Comparison of ENCODE assay signal across 11 cellular contexts in the genomic region with DNA sequence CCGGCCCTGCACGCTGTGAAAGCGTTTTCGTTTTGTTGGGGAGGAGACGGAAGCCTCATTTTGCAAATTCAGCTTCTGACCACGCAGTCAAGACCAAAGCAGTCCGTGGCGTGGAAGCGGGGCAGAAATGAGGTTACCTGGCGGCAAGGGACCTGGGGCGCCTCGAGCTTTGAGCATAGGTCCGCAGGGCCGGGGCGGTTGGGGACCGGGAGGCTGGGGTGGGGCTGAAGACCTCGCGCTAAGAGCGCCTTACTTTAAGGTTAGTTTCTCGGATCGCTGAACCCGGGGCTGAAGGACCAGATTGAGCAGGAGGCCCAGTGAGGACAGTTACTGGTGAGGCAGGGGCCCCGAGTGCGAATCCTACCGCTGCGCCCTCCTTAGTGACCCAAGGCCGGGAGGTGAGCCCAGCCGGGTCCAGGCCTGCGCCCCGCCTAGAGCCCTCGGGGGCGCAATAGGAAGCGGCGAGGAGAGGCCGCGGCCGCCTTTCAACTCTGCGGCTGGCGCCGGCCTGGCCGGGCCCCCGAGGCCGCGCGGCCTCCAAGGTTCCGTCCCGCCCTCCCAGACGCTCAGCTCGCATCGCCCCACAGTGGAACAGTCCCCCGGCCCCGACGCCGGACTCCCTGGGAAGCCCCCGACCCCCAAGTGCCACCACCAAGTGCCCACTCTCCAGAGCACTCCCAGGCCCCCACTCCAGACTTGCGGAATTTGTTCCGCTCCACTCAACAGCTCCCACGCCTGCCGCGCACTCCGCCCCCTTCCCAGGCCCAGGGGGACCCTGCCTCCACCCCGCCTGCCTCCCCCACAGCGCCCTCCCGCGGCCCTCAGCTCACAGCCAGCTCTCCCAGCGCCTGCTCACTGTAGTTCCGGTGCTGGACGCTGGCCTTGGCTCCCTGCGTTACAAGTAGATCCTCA. TPM values are rescaled to one million over a fixed set of nuclear protein-coding genes. Genes with fewer than 3 reads are reported as not detected.
DNase-seq lines count a peak whose midpoint lies in the region; ATAC-seq, FAIRE-seq and TF ChIP-seq lines count a peak whose summit lies in the region.
"Had no signal": no experiment of that assay in that cellular context is flagged by ENCODE, and none has a peak within 500 bp of the region (broad histone marks: within the 10 kb centered on the region; RNA-seq: fewer than 3 reads in every experiment).

No MANE protein-coding gene starts in this region.

- H3K27me3 Mint-ChIP-seq in natural killer cell treated with Interleukin-12 subunit alpha and Interleukin-12 subunit beta and Interleukin-15 and Interleukin-18, amount 100 ng/mL, for 72 hours = peaks cover 54 to 70% of the 10 kb centered on the region in 2 donors

- 0 out of 2 replicates have a peak overlapping the region, but pooled peaks have one; percentile 17 for H3K4me3 ChIP-seq in AG04450 (ENCODE audit: low read depth, low read length)
- peak overlapping the region; percentile 61 for H3K4me3 ChIP-seq in coronary artery

- peaks cover 82% of the 10 kb centered on the region for H3K27me3 ChIP-seq in AG04450 (ENCODE audit: control insufficient read depth, insufficient read depth, low read length)

- peak; percentile 23 for FAIRE-seq in GM19239 (lab: Jason Lieb, UNC)

- H3K9me3 ChIP-seq in AG04450 (ENCODE audit: control insufficient read depth, insufficient read depth, low read length) = peaks cover 27% of the 10 kb centered on the region

- peak overlapping the region; percentile 78 for H3K4me3 Mint-ChIP-seq in natural killer cell treated with Interleukin-12 subunit alpha and Interleukin-12 subunit beta and Interleukin-15 and Interleukin-18, amount 100 ng/mL, for 72 hours

- peaks cover 28 to 35% of the 10 kb centered on the region in 2 donors for H3K4me1 Mint-ChIP-seq in natural killer cell treated with Interleukin-12 subunit alpha and Interleukin-12 subunit beta and Interleukin-15 and Interleukin-18, amount 100 ng/mL, for 72 hours (ENCODE audit: low read depth in 2 of 2)

- H3K27ac ChIP-seq in AG04450 (ENCODE audit: low read depth, low read length) = no peak overlapping the region
- H3K27ac ChIP-seq in coronary artery = no peak overlapping the region

- H3K36me3 Mint-ChIP-seq in natural killer cell treated with Interleukin-12 subunit alpha and Interleukin-12 subunit beta and Interleukin-15 and Interleukin-18, amount 100 ng/mL, for 72 hours = no peaks in the 10 kb centered on the region

- H3K9me3 Mint-ChIP-seq in natural killer cell treated with Interleukin-12 subunit alpha and Interleukin-12 subunit beta and Interleukin-15 and Interleukin-18, amount 100 ng/mL, for 72 hours = no peaks in the 10 kb centered on the region

- CTCF ChIA-PET in AG04450 (lab: Charles Lee) = interaction anchor here (0.6 to 0.7 kb wide), 2 partner anchors 89 to 379 kb away, joined by 3 to 4 read pairs; no protein-coding TSS in a partner anchor

- TF ChIP-seq CTCF in AG04450 (IDR thresholded peaks at IDR 0.05; ENCODE audit: low read depth, low read length) (0 out of 2 replicates have a peak, but pooled peaks have one; percentile 16), coronary artery (IDR thresholded peaks at IDR 0.05) (no peak)

- POLR2A ChIA-PET in AG04450 (lab: Yijun Ruan, JAX) = no interaction called here

- no peak for DNase-seq in AG04450 (ENCODE audit: low read depth, low spot score)
- DNase-seq in GM19239 (ENCODE audit: insufficient read length, low spot score) = no peak
- DNase-seq in coronary artery (ENCODE audit: low spot score) = no peak
- no peak for DNase-seq in natural killer cell treated with Interleukin-12 subunit alpha and Interleukin-12 subunit beta and Interleukin-15 and Interleukin-18, amount 100 ng/mL, for 72 hours (ENCODE audit: low spot score)
- DNase-seq in NCI-H345 (lab: John Stamatoyannopoulos, UW) = no peak
- DNase-seq in NCI-H748 treated with DMSO at 0.1 percent for 48 hours (lab: John Stamatoyannopoulos, UW) = no peak
- DNase-seq in midbrain (lab: John Stamatoyannopoulos, UW) = no peak
- DNase-seq: activated CD8-positive, alpha-beta memory T cell treated with anti-CD3 and anti-CD28 coated beads for 24 hours; nucleus accumbens; stimulated activated naive CD4-positive, alpha-beta T cell had no signal

- no peak for ATAC-seq in natural killer cell treated with Interleukin-12 subunit alpha and Interleukin-12 subunit beta and Interleukin-15 and Interleukin-18, amount 100 ng/mL, for 72 hours
- no peak for ATAC-seq in HG03097 (IDR thresholded peaks at IDR 0.05; ENCODE audit: low FRiP score, unreplicated experiment)

- H3K27ac Mint-ChIP-seq in natural killer cell treated with Interleukin-12 subunit alpha and Interleukin-12 subunit beta and Interleukin-15 and Interleukin-18, amount 100 ng/mL, for 72 hours = no peak overlapping the region

RNA-seq across cellular contexts. Expression of a gene that starts 7.6 kb away (rescaled TPM):
- 1.7 TPM in 2 replicates for polyA plus RNA-seq in AG04450 (2011; rRNA removed)
- 0.17 and 0.37 TPM in 2 replicates for polyA minus RNA-seq in AG04450 (2011; rRNA and poly(A)+ RNA removed)
- under 1 TPM in 1 of 2 donors, not detected in 1; 0.24 TPM for total RNA-seq in natural killer cell treated with Interleukin-12 subunit alpha and Interleukin-12 subunit beta and Interleukin-15 and Interleukin-18, amount 100 ng/mL, for 72 hours
